ENCODE assay signal across 11 cellular contexts in the genomic region with DNA sequence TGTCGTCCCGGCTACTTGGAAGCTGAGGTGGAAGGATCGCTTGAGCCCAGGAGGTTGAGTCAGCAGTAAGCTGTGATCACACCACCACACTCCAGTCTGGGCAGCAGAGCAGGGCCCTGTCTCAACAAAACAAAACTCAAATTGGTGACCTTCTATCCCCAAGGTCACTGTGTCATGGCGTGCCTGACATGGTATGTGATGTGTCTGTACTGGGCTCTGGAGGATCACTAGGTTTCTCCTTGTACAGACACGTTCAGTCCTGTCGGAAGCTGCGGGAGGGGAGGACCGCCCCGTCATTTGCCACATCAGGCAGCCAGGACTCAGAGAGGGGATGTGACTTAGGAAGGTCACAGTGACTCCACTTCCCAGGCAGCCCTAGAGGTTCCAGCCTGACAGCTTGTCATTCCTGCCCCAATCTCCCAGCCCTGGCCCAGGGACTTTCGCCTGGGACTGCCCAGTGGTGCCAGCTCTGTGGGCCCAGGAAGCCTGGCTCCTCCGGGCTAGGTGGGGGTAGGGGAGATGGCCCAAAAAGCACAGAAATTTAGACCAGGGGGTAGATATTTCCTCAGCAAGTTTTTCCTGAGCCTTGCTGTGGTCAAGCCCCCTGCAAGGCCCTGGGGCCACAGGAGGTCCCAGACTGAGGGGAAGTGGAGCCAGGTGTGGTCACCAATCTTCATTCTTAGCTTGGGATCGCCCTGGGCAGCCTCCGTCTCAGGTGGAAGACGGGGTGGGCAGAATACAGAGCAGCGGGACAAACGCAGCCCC. TPM values are rescaled to one million over a fixed set of nuclear protein-coding genes. Genes with fewer than 3 reads are reported as not detected.
DNase-seq lines count a peak whose midpoint lies in the region; ATAC-seq and TF ChIP-seq lines count a peak whose summit lies in the region.
"Had no signal": no experiment of that assay in that cellular context is flagged by ENCODE, and none has a peak within 500 bp of the region (broad histone marks: within the 10 kb centered on the region; RNA-seq: fewer than 3 reads in every experiment).

No MANE protein-coding gene starts in this region.

- TF ChIP-seq CTCF in brain microvascular endothelial cell (IDR thresholded peaks at IDR 0.05; ENCODE audit: low read depth, low read length, missing control alignments) (no peak), sigmoid colon (IDR thresholded peaks at IDR 0.05) (no peak), omental fat pad (IDR thresholded peaks at IDR 0.05) (no peak)

- TF ChIP-seq POLR2A in sigmoid colon (IDR thresholded peaks at IDR 0.05): no peak

- no peaks in the 10 kb centered on the region for H3K9me3 ChIP-seq in sigmoid colon

- H3K36me3 ChIP-seq in brain microvascular endothelial cell (replicated peaks): peaks cover 15% of the 10 kb centered on the region
- peaks cover under 1 to 7% (median 3%) of the 10 kb centered on the region in 4 donors for H3K36me3 ChIP-seq in sigmoid colon

- in situ Hi-C loops in brain microvascular endothelial cell (cut with HindIII; ENCODE audit: low pct_ligation_motif_present, low sequenced_read_pairs): no loop called here

- intact Hi-C loops in left cardiac atrium (cut with DNase I) (no loop called here), sigmoid colon (cut with DNase I) (loop anchor here (5.0 kb wide), 2 partner anchors 57 to 128 kb away; partner anchors contain the start of gene GCAT)

- H3K27ac ChIP-seq in brain microvascular endothelial cell: peak overlapping the region; percentile 58
- H3K27ac ChIP-seq in sigmoid colon: peak overlapping the region; percentile 91 to 98 (median 98)

- ATAC-seq in left cardiac atrium (peak in 1 of 2 donors; percentile 2), HG03432 (IDR thresholded peaks at IDR 0.05; ENCODE audit: unreplicated experiment) (no peak), omental fat pad (ENCODE audit: low FRiP score) (no peak)
- ATAC-seq: stimulated activated memory B cell treated with anti-CD40 and anti-IgM and Interleukin-4, amounts not matched to agents 10 μg/mL and 1 μg/mL and 100 μg/mL, for 72 hours had no signal

- peak; percentile 82 for DNase-seq in ELR (ENCODE audit: low read depth)
- peak; percentile 61 for DNase-seq in brain microvascular endothelial cell
- peak; percentile 49 for DNase-seq in left cardiac atrium
- DNase-seq in sigmoid colon: no peak
- no peak for DNase-seq in 8988T
- DNase-seq in T-helper 9 cell: no peak
- no peak for DNase-seq in omental fat pad (ENCODE audit: low spot score)
- DNase-seq: activated B cell treated with CpG ODN at 0.5 μM for 24 hours, KG1 had no signal

- no peaks in the 10 kb centered on the region for H3K27me3 ChIP-seq in brain microvascular endothelial cell (replicated peaks)
- no peaks in the 10 kb centered on the region for H3K27me3 ChIP-seq in sigmoid colon

- H3K4me3 ChIP-seq in brain microvascular endothelial cell (ENCODE audit: low read depth, low read length) (no peak overlapping the region), sigmoid colon (no peak overlapping the region)

- peaks cover 0 to 90% (median 81%) of the 10 kb centered on the region in 4 donors for H3K4me1 ChIP-seq in sigmoid colon

- TF ChIP-seq EP300 in sigmoid colon (IDR thresholded peaks at IDR 0.05): no peak

- 87% methylated on average over 16 of the region's 16 CpGs for whole genome bisulfite sequencing in sigmoid colon, 2 donors

RNA-seq across cellular contexts. Expression of gene TRIOBP, which starts 53.2 kb away (rescaled TPM):
- 100 to 1,000 TPM in 1 of 2 donors, 10 to 100 TPM in 1; 83.5 to 118 TPM for total RNA-seq in left cardiac atrium
- total RNA-seq in sigmoid colon: 100 to 1,000 TPM in 3 of 4 donors, 10 to 100 TPM in 1; 82.8 to 140 (median 128) TPM
- polyA plus RNA-seq in sigmoid colon: 10 to 100 TPM; 51.7 to 61.5 (median 58.7) TPM
- 100 to 1,000 TPM in 1 of 4 donors, 10 to 100 TPM in 3; 79.2 to 179 (median 82.8) TPM for total RNA-seq in omental fat pad

RNA-seq across cellular contexts. Expression of gene GCAT, which starts 57.7 kb away (rescaled TPM):
- 10 to 100 TPM; 16.7 to 19.0 TPM for total RNA-seq in left cardiac atrium
- 10 to 100 TPM in 1 of 4 donors, 1 to 10 TPM in 3; 5.1 to 14.1 (median 7.7) TPM for total RNA-seq in sigmoid colon
- 10 to 100 TPM in 2 of 3 donors, 1 to 10 TPM in 1; 6.0 to 12.3 (median 10.2) TPM for polyA plus RNA-seq in sigmoid colon
- 10 to 100 TPM in 1 of 4 donors, 1 to 10 TPM in 3; 6.5 to 12.0 (median 8.9) TPM for total RNA-seq in omental fat pad

Comparison
In these comparisons a context has a peak if more than half of its experiments do, and no peak if none do; other contexts are left out.
1. DNase-seq: peak in ELR (single experiment), brain microvascular endothelial cell (single experiment) and left cardiac atrium (single experiment); none in sigmoid colon (single experiment), 8988T (single experiment), T-helper 9 cell (single experiment) and omental fat pad (single experiment).